Comparison of ENCODE assay signal across 8 cellular contexts in genomic region chr2:197254776-197255521, GRCh38. TPM values are rescaled to one million over a fixed set of nuclear protein-coding genes. Genes with fewer than 3 reads are reported as not detected.
DNase-seq lines count a peak whose midpoint lies in the region; ATAC-seq and TF ChIP-seq lines count a peak whose summit lies in the region.

No MANE protein-coding gene starts in this region.

- no peaks in the 10 kb centered on the region for H3K27me3 Mint-ChIP-seq in HFFc6 (ENCODE audit: insufficient read depth)

- no peaks in the 10 kb centered on the region for H3K36me3 Mint-ChIP-seq in HFFc6 (ENCODE audit: low read depth)

- DNase-seq in MV-4-11 (lab: John Stamatoyannopoulos, UW) (peak; percentile 73), lung (ENCODE audit: low spot score) (no peak), prostate gland (ENCODE audit: low spot score) (no peak), NCI-H524 (lab: John Stamatoyannopoulos, UW) (no peak), germinal center (ENCODE audit: low spot score) (no peak), HFFc6 (no peak)

- WGBS in lung, 2 donors = 61 to 69% methylated on average over 5 of the region's 5 CpGs
- 78% methylated on average over 5 of the region's 5 CpGs for WGBS in prostate gland

- H3K4me3 Mint-ChIP-seq in HFFc6 = no peak overlapping the region

- intact Hi-C loops in prostate gland (cut with DNase I) = loop anchor here (5.0 kb wide), 1 partner anchor 52 kb away; no protein-coding TSS in a partner anchor

- H3K4me3 ChIP-seq in lung (no peak overlapping the region), prostate gland (no peak overlapping the region)

- ATAC-seq in GM18508 (IDR thresholded peaks at IDR 0.05; ENCODE audit: insufficient read depth, unreplicated experiment) (peak; percentile 9), GM21619 (IDR thresholded peaks at IDR 0.05; ENCODE audit: unreplicated experiment) (peak; percentile 25), lung (ENCODE audit: insufficient read depth, low FRiP score) (peak; percentile 25)

- peaks cover 3 to 6% of the 10 kb centered on the region in 2 donors for H3K4me1 ChIP-seq in lung (ENCODE audit: control insufficient read depth in 2 of 2, insufficient read depth in 2 of 2, low read length in 2 of 2)
- H3K4me1 ChIP-seq in prostate gland (replicated peaks) = no peaks in the 10 kb centered on the region

- no peak for TF ChIP-seq POLR2A in prostate gland (IDR thresholded peaks at IDR 0.05)

- peaks cover 8% of the 10 kb centered on the region for H3K4me1 Mint-ChIP-seq in HFFc6 (ENCODE audit: low read depth)

- no peak overlapping the region for H3K27ac Mint-ChIP-seq in HFFc6

- no peaks in the 10 kb centered on the region for H3K27me3 ChIP-seq in lung (ENCODE audit: control insufficient read depth, insufficient read depth)
- H3K27me3 ChIP-seq in prostate gland (replicated peaks; ENCODE audit: insufficient read depth) = no peaks in the 10 kb centered on the region

- H3K36me3 ChIP-seq in lung (ENCODE audit: control insufficient read depth in 2 of 2, insufficient read depth in 2 of 2, low read length in 2 of 2) (no peaks in the 10 kb centered on the region), prostate gland (no peaks in the 10 kb centered on the region)

- H3K27ac ChIP-seq in lung (ENCODE audit: low read depth in 1 of 2, low read length in 1 of 2) (peak overlapping the region in 1 of 2 donors; percentile 80), prostate gland (peak overlapping the region in 1 of 2 donors; percentile 0)

- no peaks in the 10 kb centered on the region for H3K9me3 Mint-ChIP-seq in HFFc6

- no peaks in the 10 kb centered on the region for H3K9me3 ChIP-seq in lung (ENCODE audit: control insufficient read depth in 2 of 2, insufficient read depth in 1 of 2, low read length in 1 of 2)
- H3K9me3 ChIP-seq in prostate gland = no peaks in the 10 kb centered on the region

- no peak for TF ChIP-seq CTCF in lung (IDR thresholded peaks at IDR 0.05; ENCODE audit: control extremely low read depth, extremely low read depth)
- TF ChIP-seq CTCF in prostate gland (IDR thresholded peaks at IDR 0.05) = no peak
- TF ChIP-seq CTCF in HFFc6 (IDR thresholded peaks at IDR 0.05) = no peak

RNA-seq across cellular contexts. Expression of gene ANKRD44, which starts 55.6 kb away (rescaled TPM):
- total RNA-seq in lung = 10 to 100 TPM; 32.4 to 73.8 TPM
- polyA plus RNA-seq in lung = 1 to 10 TPM; 7.1 to 8.1 TPM
- 10 to 100 TPM in 1 of 2 donors, 1 to 10 TPM in 1; 6.0 to 11.2 TPM for total RNA-seq in prostate gland
- total RNA-seq in HFFc6 (2021; fragmentation: NEBNext Ultra II Directional; extraction: Animal tissue kit (Norgen Biotek cat#: 25700)) = 1 to 10 TPM; 3.8 to 5.7 (median 4.7) TPM
